Comparison of ENCODE assay signal across 19 cellular contexts in genomic region chr2:177599072-177599688, GRCh38.
DNase-seq lines count a peak whose midpoint lies in the region; ATAC-seq and TF ChIP-seq lines count a peak whose summit lies in the region.
"Had no signal": no experiment of that assay in that cellular context is flagged by ENCODE, and none has a peak within 500 bp of the region (broad histone marks: within the 10 kb centered on the region; RNA-seq: fewer than 3 reads in every experiment).

No MANE protein-coding gene starts in this region.

- TF ChIP-seq POLR2A in testis (IDR thresholded peaks at IDR 0.05): no peak

- no peak for DNase-seq in Right ventricle myocardium superior
- DNase-seq in cardiac septum (ENCODE audit: low spot score): no peak
- DNase-seq in dermis blood vessel endothelial cell: peak; percentile 87
- DNase-seq in medulla oblongata (ENCODE audit: extremely low spot score): peak; percentile 82
- peak; percentile 73 for DNase-seq in testis
- no peak for DNase-seq in GOT3 (lab: John Stamatoyannopoulos, UW)
- DNase-seq in stimulated activated CD4-positive, alpha-beta T cell treated with anti-CD3 and anti-CD28 coated beads, Interleukin-4, amount 100 ng/mL, for 4 hours: no peak
- DNase-seq in activated CD4-positive, alpha-beta T cell treated with anti-CD3 and anti-CD28 coated beads for 48 hours: no peak
- DNase-seq: activated CD8-positive, alpha-beta memory T cell treated with anti-CD3 and anti-CD28 coated beads, Interleukin-2, amount 50 U/mL, for 4 hours; activated naive CD4-positive, alpha-beta T cell treated with anti-CD3 and anti-CD28 coated beads, Interleukin-2, amount 50 U/mL, for 16 hours; CD8-positive, alpha-beta memory T cell; H7; left cardiac atrium; naive thymus-derived CD8-positive, alpha-beta T cell; NCI-H2029; NCI-H526; stimulated activated CD4-positive, alpha-beta T cell treated with anti-CD3 and anti-CD28 coated beads, Interleukin-4, amount 100 ng/mL, for 1 hour had no signal

- 65 to 71% methylated on average over 3 of the region's 3 CpGs for WGBS in testis, 2 donors

- H3K27ac ChIP-seq in testis: peak overlapping the region; percentile 7 to 59
- H3K27ac ChIP-seq: RWPE1 had no signal

- peak; percentile 79 for ATAC-seq in Right ventricle myocardium superior (ENCODE audit: poor library complexity)
- ATAC-seq: naive thymus-derived CD8-positive, alpha-beta T cell had no signal

- no peaks in the 10 kb centered on the region for H3K9me3 ChIP-seq in testis
- H3K9me3 ChIP-seq: MG63 had no signal

- no peak overlapping the region for H3K4me3 ChIP-seq in testis
- H3K4me3 ChIP-seq: MG63 had no signal

- intact Hi-C loops in Right ventricle myocardium superior (cut with DNase I) (no loop called here), cardiac septum (cut with DNase I) (no loop called here), testis (cut with DNase I; ENCODE audit: low total_unique reads) (no loop called here)

- H3K36me3 ChIP-seq in testis (ENCODE audit: low read depth, missing control alignments): no peaks in the 10 kb centered on the region
- H3K36me3 ChIP-seq: MG63 had no signal

- TF ChIP-seq CTCF in testis (IDR thresholded peaks at IDR 0.05): no peak

- H3K27me3 ChIP-seq in testis: no peaks in the 10 kb centered on the region

- H3K4me1 ChIP-seq in testis: peaks cover 36% of the 10 kb centered on the region

Comparison
In these comparisons a context has a peak if more than half of its experiments do, and no peak if none do; other contexts are left out.
1. DNase-seq: peak in dermis blood vessel endothelial cell (single experiment), medulla oblongata (single experiment) and testis (single experiment); none in Right ventricle myocardium superior (single experiment), cardiac septum (single experiment), GOT3 (single experiment), stimulated activated CD4-positive, alpha-beta T cell treated with anti-CD3 and anti-CD28 coated beads, Interleukin-4, amount 100 ng/mL, for 4 hours (0 of 2) and activated CD4-positive, alpha-beta T cell treated with anti-CD3 and anti-CD28 coated beads for 48 hours (single experiment).